Comparison of ENCODE assay signal across 1 cellular context in genomic region chr6:30626484-30627366, GRCh38.
TF ChIP-seq lines count a peak whose summit lies in the region.

Gene ATAT1, plus strand, starts transcription at chr6:30626874.

TF ChIP-seq in HepG2, 621 proteins besides CTCF, POLR2A, EP300 and RAD21 (continued from another document and continues in another):
- TF ChIP-seq IKZF5 (CRISPR knock-in tag; IDR thresholded peaks at IDR 0.05), result peak; percentile 79; the same call in 1 of the 2 replicates
- TF ChIP-seq PRMT3 (CRISPR knock-in tag; IDR thresholded peaks at IDR 0.05; ENCODE audit: borderline replicate concordance, low read depth), result no peak
- 0 out of 2 replicates have a peak, but pooled peaks have one; percentile 45 for TF ChIP-seq ZFP41 (CRISPR knock-in tag; IDR thresholded peaks at IDR 0.05; ENCODE audit: borderline replicate concordance)
- TF ChIP-seq ZNF382 (CRISPR knock-in tag; IDR thresholded peaks at IDR 0.05; ENCODE audit: borderline replicate concordance), result no peak
- TF ChIP-seq ZNF446 (CRISPR knock-in tag; IDR thresholded peaks at IDR 0.05), result peak; percentile 63
- peak; percentile 88; the same call in 1 of the 2 replicates for TF ChIP-seq ZNF230 (CRISPR knock-in tag; IDR thresholded peaks at IDR 0.05)
- TF ChIP-seq, protein P1, sequence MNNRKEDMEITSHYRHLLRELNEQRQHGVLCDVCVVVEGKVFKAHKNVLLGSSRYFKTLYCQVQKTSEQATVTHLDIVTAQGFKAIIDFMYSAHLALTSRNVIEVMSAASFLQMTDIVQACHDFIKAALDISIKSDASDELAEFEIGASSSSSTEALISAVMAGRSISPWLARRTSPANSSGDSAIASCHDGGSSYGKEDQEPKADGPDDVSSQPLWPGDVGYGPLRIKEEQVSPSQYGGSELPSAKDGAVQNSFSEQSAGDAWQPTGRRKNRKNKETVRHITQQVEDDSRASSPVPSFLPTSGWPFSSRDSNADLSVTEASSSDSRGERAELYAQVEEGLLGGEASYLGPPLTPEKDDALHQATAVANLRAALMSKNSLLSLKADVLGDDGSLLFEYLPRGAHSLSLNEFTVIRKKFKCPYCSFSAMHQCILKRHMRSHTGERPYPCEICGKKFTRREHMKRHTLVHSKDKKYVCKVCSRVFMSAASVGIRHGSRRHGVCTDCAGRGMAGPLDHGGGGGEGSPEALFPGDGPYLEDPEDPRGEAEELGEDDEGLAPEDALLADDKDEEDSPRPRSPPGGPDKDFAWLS (CRISPR knock-in tag; IDR thresholded peaks at IDR 0.05; ENCODE audit: borderline replicate concordance), result no peak
- peak; percentile 96 for TF ChIP-seq PAX8 (CRISPR knock-in tag; IDR thresholded peaks at IDR 0.05; ENCODE audit: borderline replicate concordance)
- TF ChIP-seq ZNF713 (CRISPR knock-in tag; IDR thresholded peaks at IDR 0.05), result 0 out of 2 replicates have a peak, but pooled peaks have one; percentile 19
- TF ChIP-seq JUNB (CRISPR knock-in tag; IDR thresholded peaks at IDR 0.05; ENCODE audit: borderline replicate concordance), result no peak
- peak; percentile 21; the same call in 1 of the 2 replicates for TF ChIP-seq TOPORS (CRISPR knock-in tag; IDR thresholded peaks at IDR 0.05)
- no peak for TF ChIP-seq MBNL3 (CRISPR knock-in tag; conservative IDR thresholded peaks at IDR 0.05)
- no peak for TF ChIP-seq ZBTB26 (CRISPR knock-in tag; IDR thresholded peaks at IDR 0.05; ENCODE audit: borderline replicate concordance)
- TF ChIP-seq SP140L (CRISPR knock-in tag; IDR thresholded peaks at IDR 0.05; ENCODE audit: borderline replicate concordance), result no peak
- TF ChIP-seq ZNF205 (CRISPR knock-in tag; IDR thresholded peaks at IDR 0.05), result 0 out of 2 replicates have a peak, but pooled peaks have one; percentile 23
- TF ChIP-seq, protein P2, sequence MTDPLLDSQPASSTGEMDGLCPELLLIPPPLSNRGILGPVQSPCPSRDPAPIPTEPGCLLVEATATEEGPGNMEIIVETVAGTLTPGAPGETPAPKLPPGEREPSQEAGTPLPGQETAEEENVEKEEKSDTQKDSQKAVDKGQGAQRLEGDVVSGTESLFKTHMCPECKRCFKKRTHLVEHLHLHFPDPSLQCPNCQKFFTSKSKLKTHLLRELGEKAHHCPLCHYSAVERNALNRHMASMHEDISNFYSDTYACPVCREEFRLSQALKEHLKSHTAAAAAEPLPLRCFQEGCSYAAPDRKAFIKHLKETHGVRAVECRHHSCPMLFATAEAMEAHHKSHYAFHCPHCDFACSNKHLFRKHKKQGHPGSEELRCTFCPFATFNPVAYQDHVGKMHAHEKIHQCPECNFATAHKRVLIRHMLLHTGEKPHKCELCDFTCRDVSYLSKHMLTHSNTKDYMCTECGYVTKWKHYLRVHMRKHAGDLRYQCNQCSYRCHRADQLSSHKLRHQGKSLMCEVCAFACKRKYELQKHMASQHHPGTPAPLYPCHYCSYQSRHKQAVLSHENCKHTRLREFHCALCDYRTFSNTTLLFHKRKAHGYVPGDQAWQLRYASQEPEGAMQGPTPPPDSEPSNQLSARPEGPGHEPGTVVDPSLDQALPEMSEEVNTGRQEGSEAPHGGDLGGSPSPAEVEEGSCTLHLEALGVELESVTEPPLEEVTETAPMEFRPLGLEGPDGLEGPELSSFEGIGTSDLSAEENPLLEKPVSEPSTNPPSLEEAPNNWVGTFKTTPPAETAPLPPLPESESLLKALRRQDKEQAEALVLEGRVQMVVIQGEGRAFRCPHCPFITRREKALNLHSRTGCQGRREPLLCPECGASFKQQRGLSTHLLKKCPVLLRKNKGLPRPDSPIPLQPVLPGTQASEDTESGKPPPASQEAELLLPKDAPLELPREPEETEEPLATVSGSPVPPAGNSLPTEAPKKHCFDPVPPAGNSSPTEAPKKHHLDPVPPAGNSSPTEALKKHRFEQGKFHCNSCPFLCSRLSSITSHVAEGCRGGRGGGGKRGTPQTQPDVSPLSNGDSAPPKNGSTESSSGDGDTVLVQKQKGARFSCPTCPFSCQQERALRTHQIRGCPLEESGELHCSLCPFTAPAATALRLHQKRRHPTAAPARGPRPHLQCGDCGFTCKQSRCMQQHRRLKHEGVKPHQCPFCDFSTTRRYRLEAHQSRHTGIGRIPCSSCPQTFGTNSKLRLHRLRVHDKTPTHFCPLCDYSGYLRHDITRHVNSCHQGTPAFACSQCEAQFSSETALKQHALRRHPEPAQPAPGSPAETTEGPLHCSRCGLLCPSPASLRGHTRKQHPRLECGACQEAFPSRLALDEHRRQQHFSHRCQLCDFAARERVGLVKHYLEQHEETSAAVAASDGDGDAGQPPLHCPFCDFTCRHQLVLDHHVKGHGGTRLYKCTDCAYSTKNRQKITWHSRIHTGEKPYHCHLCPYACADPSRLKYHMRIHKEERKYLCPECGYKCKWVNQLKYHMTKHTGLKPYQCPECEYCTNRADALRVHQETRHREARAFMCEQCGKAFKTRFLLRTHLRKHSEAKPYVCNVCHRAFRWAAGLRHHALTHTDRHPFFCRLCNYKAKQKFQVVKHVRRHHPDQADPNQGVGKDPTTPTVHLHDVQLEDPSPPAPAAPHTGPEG (CRISPR knock-in tag; IDR thresholded peaks at IDR 0.05), result no peak; the same call in 1 of the 2 replicates
- TF ChIP-seq NKX3-1 (CRISPR knock-in tag; IDR thresholded peaks at IDR 0.05), result no peak
- TF ChIP-seq, protein P3, sequence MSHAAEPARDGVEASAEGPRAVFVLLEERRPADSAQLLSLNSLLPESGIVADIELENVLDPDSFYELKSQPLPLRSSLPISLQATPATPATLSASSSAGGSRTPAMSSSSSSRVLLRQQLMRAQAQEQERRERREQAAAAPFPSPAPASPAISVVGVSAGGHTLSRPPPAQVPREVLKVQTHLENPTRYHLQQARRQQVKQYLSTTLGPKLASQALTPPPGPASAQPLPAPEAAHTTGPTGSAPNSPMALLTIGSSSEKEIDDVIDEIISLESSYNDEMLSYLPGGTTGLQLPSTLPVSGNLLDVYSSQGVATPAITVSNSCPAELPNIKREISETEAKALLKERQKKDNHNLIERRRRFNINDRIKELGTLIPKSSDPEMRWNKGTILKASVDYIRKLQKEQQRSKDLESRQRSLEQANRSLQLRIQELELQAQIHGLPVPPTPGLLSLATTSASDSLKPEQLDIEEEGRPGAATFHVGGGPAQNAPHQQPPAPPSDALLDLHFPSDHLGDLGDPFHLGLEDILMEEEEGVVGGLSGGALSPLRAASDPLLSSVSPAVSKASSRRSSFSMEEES (CRISPR knock-in tag; IDR thresholded peaks at IDR 0.05), result peak; percentile 45; the same call in 1 of the 2 replicates
- peak; percentile 55; the same call in 1 of the 2 replicates for TF ChIP-seq RFX5 (IDR thresholded peaks at IDR 0.05; ENCODE audit: low read depth, low read length)
- no peak for TF ChIP-seq ZNF441 (CRISPR knock-in tag; IDR thresholded peaks at IDR 0.05; ENCODE audit: borderline replicate concordance)
- TF ChIP-seq PHF20 (CRISPR knock-in tag; IDR thresholded peaks at IDR 0.05), result peak; percentile 90
- peak; percentile 87; the same call in 1 of the 2 replicates for TF ChIP-seq ZNF274 (CRISPR knock-in tag; IDR thresholded peaks at IDR 0.05)
- TF ChIP-seq ETV6 (CRISPR knock-in tag; conservative IDR thresholded peaks at IDR 0.05), result no peak
- no peak for TF ChIP-seq SCMH1 (CRISPR knock-in tag; IDR thresholded peaks at IDR 0.05; ENCODE audit: borderline replicate concordance)
- peak; percentile 91; the same call in 1 of the 2 replicates for TF ChIP-seq ZNF782 (CRISPR knock-in tag; IDR thresholded peaks at IDR 0.05; ENCODE audit: borderline replicate concordance)
- TF ChIP-seq U2AF2 (IDR thresholded peaks at IDR 0.05; ENCODE audit: low read depth, low read length), result no peak
- TF ChIP-seq, protein P4, sequence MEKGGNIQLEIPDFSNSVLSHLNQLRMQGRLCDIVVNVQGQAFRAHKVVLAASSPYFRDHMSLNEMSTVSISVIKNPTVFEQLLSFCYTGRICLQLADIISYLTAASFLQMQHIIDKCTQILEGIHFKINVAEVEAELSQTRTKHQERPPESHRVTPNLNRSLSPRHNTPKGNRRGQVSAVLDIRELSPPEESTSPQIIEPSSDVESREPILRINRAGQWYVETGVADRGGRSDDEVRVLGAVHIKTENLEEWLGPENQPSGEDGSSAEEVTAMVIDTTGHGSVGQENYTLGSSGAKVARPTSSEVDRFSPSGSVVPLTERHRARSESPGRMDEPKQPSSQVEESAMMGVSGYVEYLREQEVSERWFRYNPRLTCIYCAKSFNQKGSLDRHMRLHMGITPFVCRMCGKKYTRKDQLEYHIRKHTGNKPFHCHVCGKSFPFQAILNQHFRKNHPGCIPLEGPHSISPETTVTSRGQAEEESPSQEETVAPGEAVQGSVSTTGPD (CRISPR knock-in tag; IDR thresholded peaks at IDR 0.05), result no peak
- TF ChIP-seq FOXK1 (CRISPR knock-in tag; IDR thresholded peaks at IDR 0.05; ENCODE audit: borderline replicate concordance, low read depth), result peak; percentile 78
- TF ChIP-seq ZNF660 (CRISPR knock-in tag; IDR thresholded peaks at IDR 0.05; ENCODE audit: borderline replicate concordance, low read depth), result 0 out of 2 replicates have a peak, but pooled peaks have one; percentile 26
- peak; percentile 35; the same call in 1 of the 2 replicates for TF ChIP-seq CREB3 (CRISPR knock-in tag; IDR thresholded peaks at IDR 0.05)
- TF ChIP-seq ZNF18 (CRISPR knock-in tag; IDR thresholded peaks at IDR 0.05; ENCODE audit: insufficient replicate concordance), result peak; percentile 72
- TF ChIP-seq ZSCAN25 (CRISPR knock-in tag; IDR thresholded peaks at IDR 0.05), result peak; percentile 85
- TF ChIP-seq CENPT (CRISPR knock-in tag; IDR thresholded peaks at IDR 0.05; ENCODE audit: low read depth), result no peak; the same call in none of the 2 replicates
- peak; percentile 71; the same call in 1 of the 2 replicates for TF ChIP-seq TFAP4 (IDR thresholded peaks at IDR 0.05; ENCODE audit: borderline replicate concordance, low read depth)
- no peak for TF ChIP-seq ZSCAN9 (CRISPR knock-in tag; IDR thresholded peaks at IDR 0.05; ENCODE audit: borderline replicate concordance)
- TF ChIP-seq MATR3 (CRISPR knock-in tag; IDR thresholded peaks at IDR 0.05), result no peak
- no peak for TF ChIP-seq EZH2 (conservative IDR thresholded peaks at IDR 0.05; ENCODE audit: low read depth, low read length)
- TF ChIP-seq HNRNPL (IDR thresholded peaks at IDR 0.05; ENCODE audit: low read depth, low read length), result peak; percentile 98
- TF ChIP-seq MEF2D (CRISPR knock-in tag; IDR thresholded peaks at IDR 0.05), result peak; percentile 74
- TF ChIP-seq RBM39 (IDR thresholded peaks at IDR 0.05; ENCODE audit: low read depth, low read length, poor library complexity, severe bottlenecking), result peak; percentile 90
- peak; percentile 68 for TF ChIP-seq POGZ (CRISPR knock-in tag; IDR thresholded peaks at IDR 0.05)
- TF ChIP-seq ZNF160 (CRISPR knock-in tag; IDR thresholded peaks at IDR 0.05), result peak; percentile 39; the same call in 1 of the 2 replicates
- TF ChIP-seq ZGPAT (CRISPR knock-in tag; IDR thresholded peaks at IDR 0.05), result peak; percentile 82
- peak; percentile 87 for TF ChIP-seq GABPA (IDR thresholded peaks at IDR 0.05; ENCODE audit: low read depth, low read length)
- TF ChIP-seq GABPA (CRISPR knock-in tag; IDR thresholded peaks at IDR 0.05; ENCODE audit: low read depth), result peak; percentile 96
- no peak for TF ChIP-seq MTF1 (CRISPR knock-in tag; IDR thresholded peaks at IDR 0.05)
